ENCODE assay signal across 8 cellular contexts in the genomic region with DNA sequence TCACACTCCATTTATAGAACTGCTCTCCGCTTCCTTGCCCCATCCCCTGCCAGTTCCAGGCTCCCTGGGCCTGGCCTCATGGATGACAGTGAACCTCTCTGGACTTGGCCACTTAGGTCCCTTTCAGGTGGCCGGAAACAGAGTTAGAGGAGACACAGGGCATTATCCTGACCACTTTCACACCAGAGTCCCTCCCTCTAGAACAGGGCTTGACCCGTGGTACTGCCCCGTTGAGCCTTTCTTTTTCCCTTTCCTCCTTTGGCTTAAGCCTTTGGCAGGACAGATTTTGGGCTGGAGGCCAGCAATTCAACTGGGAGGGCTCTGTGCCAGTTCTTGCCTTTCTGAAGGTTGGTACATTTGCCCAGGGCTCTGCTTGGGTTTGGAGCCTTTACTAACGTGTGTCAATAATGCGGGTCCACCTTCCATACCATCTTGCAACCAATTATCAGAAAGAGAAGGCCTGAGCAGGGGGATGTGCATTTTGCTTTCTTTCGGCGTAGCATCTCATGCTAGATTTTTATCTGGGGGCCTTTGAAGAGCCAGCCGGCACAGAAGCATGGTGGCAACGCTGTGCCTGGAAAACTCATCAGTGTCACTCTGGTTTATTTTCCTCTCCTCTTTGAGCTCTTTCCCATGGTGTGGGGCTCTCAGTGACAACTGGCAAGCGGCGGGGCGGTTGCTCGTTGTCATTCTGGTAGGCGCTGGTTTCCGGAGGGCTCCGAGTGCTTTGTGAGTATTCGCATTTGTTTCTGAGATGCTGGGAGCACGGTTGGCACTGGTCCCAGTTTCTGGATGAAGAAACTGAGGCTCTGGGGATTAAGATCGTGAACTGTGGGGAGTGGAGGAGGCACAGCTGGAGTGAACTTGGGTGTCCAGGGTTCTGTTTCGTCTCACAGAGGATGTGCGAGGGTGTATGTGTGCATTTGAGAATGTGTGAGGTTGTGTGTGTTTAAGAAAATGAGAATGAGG.
A peak's percentile ranks its signal among the peaks of the same experiment; 100 is the strongest.
DNase-seq lines count a peak whose midpoint lies in the region; ATAC-seq lines count a peak whose summit lies in the region.

No MANE protein-coding gene starts in this region.

- no peak overlapping the region for H2AFZ ChIP-seq in ACC112 (ENCODE audit: low read length, unreplicated experiment)

- no peak for ATAC-seq in HG03175 (IDR thresholded peaks at IDR 0.05; ENCODE audit: unreplicated experiment)
- ATAC-seq in GM21360 (IDR thresholded peaks at IDR 0.05; ENCODE audit: unreplicated experiment), result no peak
- no peak for ATAC-seq in HG03354 (IDR thresholded peaks at IDR 0.05; ENCODE audit: poor library complexity, severe bottlenecking, unreplicated experiment)

- H3K27ac ChIP-seq in ACC112 (ENCODE audit: low read depth, low read length), result peak overlapping the region; percentile 86; the same call in 1 of the 2 replicates
- H3K27ac ChIP-seq in duodenal mucosa (ENCODE audit: low read depth, low read length), result peak overlapping the region; percentile 37
- H3K27ac ChIP-seq in muscle layer of colon (ENCODE audit: low read depth, low read length), result peak overlapping the region; percentile 53

- no peaks in the 10 kb centered on the region for H3K27me3 ChIP-seq in ACC112 (ENCODE audit: insufficient read depth, low read length)
- no peaks in the 10 kb centered on the region for H3K27me3 ChIP-seq in duodenal mucosa (ENCODE audit: control insufficient read depth in 1 of 2, insufficient read depth in 2 of 2, low read length in 2 of 2)
- no peaks in the 10 kb centered on the region for H3K27me3 ChIP-seq in muscle layer of colon (ENCODE audit: control insufficient read depth in 1 of 2, insufficient read depth in 2 of 2, low read length in 2 of 2)

- peak; percentile 43 for DNase-seq in NCI-H226
- no peak for DNase-seq in SIG-M5 treated with dmso at 0.1 percent for 504 hours (lab: John Stamatoyannopoulos, UW; ENCODE audit: unreplicated experiment)

- no peaks in the 10 kb centered on the region for H3K36me3 ChIP-seq in ACC112 (ENCODE audit: insufficient read depth, low read length)
- H3K36me3 ChIP-seq in duodenal mucosa (ENCODE audit: control insufficient read depth in 1 of 2, insufficient read depth in 2 of 2, low read length in 2 of 2), result peaks cover 3 to 34% of the 10 kb centered on the region in 2 donors
- H3K36me3 ChIP-seq in muscle layer of colon (ENCODE audit: insufficient read depth, low read length), result peaks cover 13% of the 10 kb centered on the region

- H3K9me3 ChIP-seq in duodenal mucosa (ENCODE audit: control insufficient read depth in 1 of 2, low read length in 2 of 2) (no peaks in the 10 kb centered on the region), muscle layer of colon (ENCODE audit: low read length) (no peaks in the 10 kb centered on the region)

- H3K4me3 ChIP-seq in ACC112 (ENCODE audit: low read depth, low read length), result no peak overlapping the region
- H3K4me3 ChIP-seq in duodenal mucosa (ENCODE audit: low read depth in 1 of 2, low read length in 2 of 2), result peak overlapping the region in 1 of 2 donors; percentile 8
- H3K4me3 ChIP-seq in muscle layer of colon (ENCODE audit: low read depth in 1 of 2, low read length in 2 of 2), result peak overlapping the region in 1 of 2 donors; percentile 35

- no peaks in the 10 kb centered on the region for H3K79me2 ChIP-seq in ACC112 (ENCODE audit: control insufficient read depth, insufficient read depth, low read length, unreplicated experiment)

- H3K4me1 ChIP-seq in ACC112 (ENCODE audit: control insufficient read depth, insufficient read depth, low read length, unreplicated experiment), result peaks cover 59% of the 10 kb centered on the region
- H3K4me1 ChIP-seq in duodenal mucosa (ENCODE audit: control insufficient read depth in 1 of 2, insufficient read depth in 2 of 2, low read length in 2 of 2), result peaks cover 70 to 74% of the 10 kb centered on the region in 2 donors
- peaks cover 50% of the 10 kb centered on the region for H3K4me1 ChIP-seq in muscle layer of colon (ENCODE audit: insufficient read depth, low read length)

- H3K9ac ChIP-seq in duodenal mucosa (ENCODE audit: low read depth in 1 of 2, low read length in 2 of 2) (peak overlapping the region in 1 of 2 donors; percentile 34), muscle layer of colon (ENCODE audit: low read length) (no peak overlapping the region)
